18 cellular contexts compared by ENCODE assay signal in genomic region chr16:57997176-57997527, GRCh38. TPM values are rescaled to one million over a fixed set of nuclear protein-coding genes. Genes with fewer than 3 reads are reported as not detected.
"Had no signal": no experiment of that assay in that cellular context is flagged by ENCODE, and none has a peak within 500 bp of the region (broad histone marks: within the 10 kb centered on the region; RNA-seq: fewer than 3 reads in every experiment).

No MANE protein-coding gene starts in this region.

- H3K9me3 Mint-ChIP-seq: activated CD8-positive, alpha-beta T cell treated with anti-CD3 and anti-CD28 coated beads for 36 hours; neural progenitor cell had no signal

- H3K4me3 ChIP-seq: esophagus muscularis mucosa, left ventricle myocardium inferior, neural progenitor cell, pancreas, sigmoid colon, testis had no signal

- H3K4me2 ChIP-seq: neural progenitor cell, SK-N-SH had no signal

- H3K27ac Mint-ChIP-seq: activated CD8-positive, alpha-beta T cell treated with anti-CD3 and anti-CD28 coated beads for 36 hours; neural progenitor cell had no signal

- H3K4me3 Mint-ChIP-seq: activated CD8-positive, alpha-beta T cell treated with anti-CD3 and anti-CD28 coated beads for 36 hours; neural progenitor cell had no signal

- H3K36me3 ChIP-seq: neural progenitor cell had no signal

- H3K27me3 ChIP-seq: esophagus muscularis mucosa, neural progenitor cell, pancreas, sigmoid colon, stomach, testis had no signal

- H3K9me2 ChIP-seq: SK-N-SH had no signal

- ATAC-seq: activated CD8-positive, alpha-beta T cell treated with anti-CD3 and anti-CD28 coated beads for 36 hours; pancreas had no signal

- H3K9me3 ChIP-seq: esophagus muscularis mucosa, left ventricle myocardium inferior, pancreas, sigmoid colon, SK-N-SH, stomach, testis had no signal

- DNase-seq: activated CD4-positive, alpha-beta T cell treated with anti-CD3 and anti-CD28 coated beads for 4 hours; activated CD8-positive, alpha-beta T cell treated with anti-CD3 and anti-CD28 coated beads for 36 hours; activated gamma-delta T cell; activated T-cell treated with anti-CD3 and anti-CD28 coated beads, Interleukin-2, amount 50 U/mL, for 48 hours; hippocampal formation; left ventricle myocardium inferior; mesenchymal stem cell; sigmoid colon; SK-N-SH; stimulated activated CD4-positive, alpha-beta T cell treated with anti-CD3 and anti-CD28 coated beads, Interleukin-1b, Interleukin-23, amount 100 ng/mL, for 48 hours; stomach; T-helper 1 cell; testis had no signal

- H3K27ac ChIP-seq: esophagus muscularis mucosa, left ventricle myocardium inferior, neural progenitor cell, pancreas, sigmoid colon, testis had no signal

- H2AFZ ChIP-seq: neural progenitor cell had no signal

- H3K27me3 Mint-ChIP-seq: activated CD8-positive, alpha-beta T cell treated with anti-CD3 and anti-CD28 coated beads for 36 hours had no signal

RNA-seq across cellular contexts. Expression of gene CNGB1, which starts 26.2 kb away (rescaled TPM):
- total RNA-seq: activated CD8-positive, alpha-beta T cell treated with anti-CD3 and anti-CD28 coated beads for 36 hours; astrocyte; kidney epithelial cell; left ventricle myocardium inferior had no signal
